ENCODE assay signal across 1 cellular context in the genomic region with DNA sequence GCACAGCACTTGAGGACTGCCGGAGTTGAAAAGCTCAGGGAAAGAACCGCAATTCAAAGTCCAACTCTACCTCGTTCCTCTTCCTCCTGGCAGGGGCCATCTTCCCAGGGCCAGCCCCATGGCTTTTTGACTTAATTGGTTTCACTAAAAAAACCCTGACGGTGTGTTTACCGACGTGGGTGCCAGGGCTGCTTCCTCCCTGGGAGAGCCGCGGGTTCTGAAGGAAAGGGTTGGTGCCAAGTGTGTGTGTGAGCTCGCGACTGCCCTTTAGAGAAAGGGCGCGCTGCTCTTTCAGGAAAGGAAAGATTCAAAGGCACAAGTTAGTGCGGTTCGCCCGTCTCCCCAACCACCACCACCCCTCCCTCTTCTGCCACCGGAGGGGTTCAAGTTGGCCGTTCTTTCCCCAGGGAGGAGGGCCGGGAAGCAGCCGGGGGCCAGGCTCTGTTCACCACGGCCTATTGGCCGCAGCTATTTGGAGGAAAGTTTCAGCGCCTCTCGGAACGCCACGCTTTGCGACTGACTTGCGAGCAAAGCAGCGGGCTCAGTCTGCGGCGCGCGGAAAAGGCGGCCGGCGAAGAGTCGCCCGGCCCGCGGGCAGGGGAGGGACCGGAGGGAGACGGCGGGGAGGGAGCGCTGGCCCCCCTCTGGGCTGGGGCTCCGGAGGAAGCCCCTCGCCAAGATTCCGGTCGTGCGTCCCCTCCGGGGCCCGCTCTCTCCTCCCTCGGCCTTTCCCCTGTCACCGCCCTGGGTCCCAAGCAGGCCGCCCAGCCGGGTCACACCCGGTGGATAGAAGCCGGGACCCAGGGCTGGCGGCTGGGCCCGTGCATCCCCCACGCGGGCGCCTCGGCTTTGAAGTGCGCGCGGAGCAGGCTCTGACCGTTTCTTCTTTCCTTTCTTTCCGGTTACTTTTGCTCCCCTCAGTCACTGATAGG.
TF ChIP-seq lines count a peak whose summit lies in the region.

No MANE protein-coding gene starts in this region.

TF ChIP-seq in IMR-90, 13 proteins besides CTCF, POLR2A, EP300 and RAD21:
- TF ChIP-seq BHLHE40 (IDR thresholded peaks at IDR 0.05; ENCODE audit: low read depth, low read length) (no peak), MAFK (IDR thresholded peaks at IDR 0.05; ENCODE audit: low read depth, low read length) (no peak), NFE2L2 (IDR thresholded peaks at IDR 0.05; ENCODE audit: low read depth, low read length) (no peak), MAZ (IDR thresholded peaks at IDR 0.05; ENCODE audit: borderline replicate concordance, low read depth, low read length) (no peak)
- TF ChIP-seq, protein P1, sequence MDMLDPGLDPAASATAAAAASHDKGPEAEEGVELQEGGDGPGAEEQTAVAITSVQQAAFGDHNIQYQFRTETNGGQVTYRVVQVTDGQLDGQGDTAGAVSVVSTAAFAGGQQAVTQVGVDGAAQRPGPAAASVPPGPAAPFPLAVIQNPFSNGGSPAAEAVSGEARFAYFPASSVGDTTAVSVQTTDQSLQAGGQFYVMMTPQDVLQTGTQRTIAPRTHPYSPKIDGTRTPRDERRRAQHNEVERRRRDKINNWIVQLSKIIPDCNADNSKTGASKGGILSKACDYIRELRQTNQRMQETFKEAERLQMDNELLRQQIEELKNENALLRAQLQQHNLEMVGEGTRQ (IDR thresholded peaks at IDR 0.05; ENCODE audit: low read depth, low read length), result no peak
